ENCODE assay signal across 18 cellular contexts in the genomic region with DNA sequence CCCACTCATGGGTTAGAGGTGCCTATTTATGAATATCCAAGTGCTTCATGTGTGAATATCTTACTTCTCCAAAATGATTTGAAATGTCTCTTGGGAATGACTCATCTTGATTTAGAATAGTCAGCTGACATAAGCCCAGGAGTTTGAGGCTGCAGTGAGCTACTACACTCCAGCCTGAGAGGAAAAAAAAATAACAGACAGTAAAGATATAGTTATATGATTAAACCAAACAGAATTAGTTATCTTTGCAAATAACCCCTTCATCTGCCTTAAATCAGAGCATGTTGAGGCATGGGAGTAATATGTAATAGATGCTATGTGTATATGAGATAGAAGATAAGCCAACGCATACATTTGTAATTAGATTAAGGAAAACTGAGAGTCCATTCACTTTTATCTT.
A peak's percentile ranks its signal among the peaks of the same experiment; 100 is the strongest.
DNase-seq lines count a peak whose midpoint lies in the region; ATAC-seq and TF ChIP-seq lines count a peak whose summit lies in the region.
"Had no signal": no experiment of that assay in that cellular context is flagged by ENCODE, and none has a peak within 500 bp of the region (broad histone marks: within the 10 kb centered on the region; RNA-seq: fewer than 3 reads in every experiment).

No MANE protein-coding gene starts in this region.

- H3K27ac Mint-ChIP-seq in activated CD4-positive, alpha-beta memory T cell treated with anti-CD3 and anti-CD28 coated beads for 36 hours: no peak overlapping the region
- H3K27ac Mint-ChIP-seq: B cell; stimulated activated effector memory CD8-positive, alpha-beta T cell treated with anti-CD3 and anti-CD28 coated beads, Interleukin-12 subunit alpha, Interleukin-12 subunit beta, amount 100 ng/mL, for 72 hours had no signal

- no peaks in the 10 kb centered on the region for H3K4me1 Mint-ChIP-seq in activated CD4-positive, alpha-beta memory T cell treated with anti-CD3 and anti-CD28 coated beads for 36 hours (ENCODE audit: low read depth)
- H3K4me1 Mint-ChIP-seq: B cell had no signal

- 93% methylated on average over 1 of the region's 1 CpG for WGBS in mesenchymal stem cell

- H3K18ac ChIP-seq in mesenchymal stem cell (ENCODE audit: low read depth in 1 of 2, low read length in 2 of 2): no peak overlapping the region

- H3K27me3 ChIP-seq in Panc1 (ENCODE audit: control insufficient read depth, insufficient read depth, low read length): no peaks in the 10 kb centered on the region
- H3K27me3 ChIP-seq in mesenchymal stem cell (ENCODE audit: control insufficient read depth in 1 of 2, insufficient read depth in 1 of 2, low read length in 2 of 2): no peaks in the 10 kb centered on the region
- H3K27me3 ChIP-seq: pancreas, tibial nerve had no signal

- no peaks in the 10 kb centered on the region for H3K4me1 ChIP-seq in Panc1 (ENCODE audit: control insufficient read depth, insufficient read depth, low read length)
- H3K4me1 ChIP-seq in mesenchymal stem cell (ENCODE audit: control insufficient read depth, insufficient read depth, low read depth, low read length): peaks cover 12% of the 10 kb centered on the region
- H3K4me1 ChIP-seq: pancreas had no signal

- no peak overlapping the region for H3K14ac ChIP-seq in mesenchymal stem cell (ENCODE audit: low read length in 2 of 2)

- POLR2A ChIA-PET in Panc1 (lab: Charles Lee): no interaction called here
- POLR2A ChIA-PET in activated CD4-positive, alpha-beta memory T cell treated with anti-CD3 and anti-CD28 coated beads for 36 hours (lab: Charles Lee): no interaction called here

- intact Hi-C loops in Panc1 (cut with micrococcal nuclease; ENCODE audit: unreplicated experiment): no loop called here
- intact Hi-C loops in activated CD4-positive, alpha-beta memory T cell treated with anti-CD3 and anti-CD28 coated beads for 36 hours (cut with micrococcal nuclease): no loop called here

- no TSS peak for BruUV-seq in Panc1 (replicated peaks; lab: Mats Ljungman, UMichigan)

- in situ Hi-C loops in Panc1 (cut with HindIII; ENCODE audit: low pct_unique_long_range_greater_than_20kb, low sequenced_read_pairs): no loop called here

- no peak overlapping the region for H2AK5ac ChIP-seq in mesenchymal stem cell (ENCODE audit: low read length, severe bottlenecking)

- H3K23ac ChIP-seq in mesenchymal stem cell (ENCODE audit: low read length in 2 of 2): no peak overlapping the region

- H4K8ac ChIP-seq in mesenchymal stem cell (ENCODE audit: low read length): no peak overlapping the region

- H2BK5ac ChIP-seq in mesenchymal stem cell (ENCODE audit: low read depth, low read length, poor library complexity, severe bottlenecking): no peak overlapping the region

- no peak overlapping the region for H3K4me3 ChIP-seq in Panc1 (ENCODE audit: low read depth in 2 of 2, low read length in 2 of 2)
- H3K4me3 ChIP-seq in mesenchymal stem cell (ENCODE audit: insufficient read depth in 1 of 2, low read depth in 1 of 2, low read length in 2 of 2): peak overlapping the region in 1 of 2 experiments; percentile 55
- H3K4me3 ChIP-seq: esophagus squamous epithelium, pancreas, tibial nerve had no signal

- TF ChIP-seq CTCF in Panc1 (IDR thresholded peaks at IDR 0.05): no peak

- H4K91ac ChIP-seq in mesenchymal stem cell (ENCODE audit: low read length): no peak overlapping the region

- peak overlapping the region; percentile 70 for H3K9ac ChIP-seq in mesenchymal stem cell (ENCODE audit: low read length)

- H3K36me3 Mint-ChIP-seq in activated CD4-positive, alpha-beta memory T cell treated with anti-CD3 and anti-CD28 coated beads for 36 hours: no peaks in the 10 kb centered on the region
- H3K36me3 Mint-ChIP-seq: stimulated activated effector memory CD8-positive, alpha-beta T cell treated with anti-CD3 and anti-CD28 coated beads, Interleukin-12 subunit alpha, Interleukin-12 subunit beta, amount 100 ng/mL, for 72 hours had no signal

- CTCF ChIA-PET in Panc1 (lab: Charles Lee): no interaction called here
- CTCF ChIA-PET in activated CD4-positive, alpha-beta memory T cell treated with anti-CD3 and anti-CD28 coated beads for 36 hours (lab: Charles Lee): interaction anchor here (0.9 kb wide), 1 partner anchor 192 kb away, joined by 3 read pairs; no protein-coding TSS in a partner anchor

- H2BK12ac ChIP-seq in mesenchymal stem cell (ENCODE audit: low read length in 2 of 2): no peak overlapping the region

- H3K4me3 Mint-ChIP-seq in activated CD4-positive, alpha-beta memory T cell treated with anti-CD3 and anti-CD28 coated beads for 36 hours: no peak overlapping the region
- H3K4me3 Mint-ChIP-seq: B cell; stimulated activated effector memory CD8-positive, alpha-beta T cell treated with anti-CD3 and anti-CD28 coated beads, Interleukin-12 subunit alpha, Interleukin-12 subunit beta, amount 100 ng/mL, for 72 hours had no signal

- H3K79me1 ChIP-seq in mesenchymal stem cell (replicated peaks; ENCODE audit: low read length, poor library complexity, severe bottlenecking): no peaks in the 10 kb centered on the region

- H3K27me3 Mint-ChIP-seq in activated CD4-positive, alpha-beta memory T cell treated with anti-CD3 and anti-CD28 coated beads for 36 hours: peaks cover 6% of the 10 kb centered on the region

- H2BK120ac ChIP-seq in mesenchymal stem cell (ENCODE audit: low read depth, low read length): no peak overlapping the region

- 0 out of 2 replicates have a peak overlapping the region, but pooled peaks have one; percentile 3 for H3K27ac ChIP-seq in Panc1 (ENCODE audit: low read length)
- no peak overlapping the region for H3K27ac ChIP-seq in mesenchymal stem cell (ENCODE audit: low read length, poor library complexity, severe bottlenecking)
- H3K27ac ChIP-seq: esophagus squamous epithelium, pancreas, tibial nerve had no signal

- H3K36me3 ChIP-seq in Panc1 (ENCODE audit: control insufficient read depth, insufficient read depth, low read length) (no peaks in the 10 kb centered on the region), mesenchymal stem cell (ENCODE audit: control insufficient read depth in 1 of 2, insufficient read depth in 2 of 2, low read depth in 1 of 2, low read length in 2 of 2) (no peaks in the 10 kb centered on the region)
- H3K36me3 ChIP-seq: esophagus squamous epithelium, pancreas, tibial nerve had no signal

- H3K9me3 ChIP-seq in Panc1 (ENCODE audit: control insufficient read depth, insufficient read depth, low read depth, low read length) (no peaks in the 10 kb centered on the region), mesenchymal stem cell (ENCODE audit: control insufficient read depth, low read length) (no peaks in the 10 kb centered on the region)
- H3K9me3 ChIP-seq: esophagus squamous epithelium, pancreas, tibial nerve had no signal

- ATAC-seq in Panc1: no peak
- no peak for ATAC-seq in GM21737 (IDR thresholded peaks at IDR 0.05; ENCODE audit: unreplicated experiment)
- ATAC-seq: HepG2; pancreas; stimulated activated effector memory CD8-positive, alpha-beta T cell treated with anti-CD3 and anti-CD28 coated beads, Interleukin-12 subunit alpha, Interleukin-12 subunit beta, amount 100 ng/mL, for 72 hours had no signal

- H3K4ac ChIP-seq in mesenchymal stem cell (ENCODE audit: low read depth in 1 of 2, low read length in 2 of 2): no peak overlapping the region

- no peak overlapping the region for H3K4me2 ChIP-seq in mesenchymal stem cell (ENCODE audit: low read length, poor library complexity, severe bottlenecking)

- H2BK15ac ChIP-seq in mesenchymal stem cell (ENCODE audit: low read depth, poor library complexity, severe bottlenecking): no peak overlapping the region

- H3K9me3 Mint-ChIP-seq in activated CD4-positive, alpha-beta memory T cell treated with anti-CD3 and anti-CD28 coated beads for 36 hours: no peaks in the 10 kb centered on the region
- H3K9me3 Mint-ChIP-seq: stimulated activated effector memory CD8-positive, alpha-beta T cell treated with anti-CD3 and anti-CD28 coated beads, Interleukin-12 subunit alpha, Interleukin-12 subunit beta, amount 100 ng/mL, for 72 hours had no signal

- no peak overlapping the region for H2AFZ ChIP-seq in mesenchymal stem cell (ENCODE audit: low read depth, low read length)

- DNase-seq in EH (ENCODE audit: low read depth) (peak; percentile 29), Panc1 (ENCODE audit: low read depth, low spot score) (no peak), dedifferentiated amniotic fluid mesenchymal stem cell (ENCODE audit: extremely low spot score) (peak; percentile 21), mesenchymal stem cell (peak; percentile 65), NCI-H1092 treated with DMSO at 0.1 percent for 48 hours (lab: John Stamatoyannopoulos, UW) (no peak)
- DNase-seq in activated CD4-positive, alpha-beta memory T cell treated with anti-CD3 and anti-CD28 coated beads for 36 hours: no peak
- no peak for DNase-seq in activated CD4-positive, CD25-positive, alpha-beta regulatory T cell (lab: John Stamatoyannopoulos, UW)
- DNase-seq: activated CD4-positive, alpha-beta T cell treated with anti-CD3 and anti-CD28 coated beads for 1 hour; activated naive CD4-positive, alpha-beta T cell; esophagus squamous epithelium; NCI-H1048; pancreas; Right ventricle myocardium superior had no signal

Comparison
In these comparisons a context has a peak if more than half of its experiments do, and no peak if none do; other contexts are left out.
1. DNase-seq: peak in EH (single experiment), dedifferentiated amniotic fluid mesenchymal stem cell (single experiment) and mesenchymal stem cell (single experiment); none in Panc1 (single experiment), activated CD4-positive, alpha-beta memory T cell treated with anti-CD3 and anti-CD28 coated beads for 36 hours (single experiment), activated CD4-positive, CD25-positive, alpha-beta regulatory T cell (0 of 4) and NCI-H1092 treated with DMSO at 0.1 percent for 48 hours (single experiment).